In genomic region chr6:111551521-111552231, GRCh38 we compare ENCODE assay signal across 1 cellular context.
TF ChIP-seq lines count a peak whose summit lies in the region.

No MANE protein-coding gene starts in this region.

TF ChIP-seq in H1, 55 proteins besides CTCF, POLR2A, EP300 and RAD21 (continued from another document):
- TF ChIP-seq ATF3 (IDR thresholded peaks at IDR 0.05; ENCODE audit: insufficient read depth, low read depth, low read length) (no peak), SUZ12 (IDR thresholded peaks at IDR 0.05; ENCODE audit: low read length) (no peak), CBX5 (IDR thresholded peaks at IDR 0.05; ENCODE audit: low read depth, low read length) (no peak), ZNF274 (IDR thresholded peaks at IDR 0.05; ENCODE audit: borderline replicate concordance, extremely low read depth, low read length) (no peak), TAF1 (IDR thresholded peaks at IDR 0.05; ENCODE audit: low read depth, low read length) (no peak; the same call in 1 of the 2 replicates), KDM5A (IDR thresholded peaks at IDR 0.05; ENCODE audit: low read length) (no peak), ATF2 (IDR thresholded peaks at IDR 0.05; ENCODE audit: low read length) (no peak)
